Comparison of ENCODE assay signal across 30 cellular contexts in genomic region chr1:147833231-147833840, GRCh38.
DNase-seq lines count a peak whose midpoint lies in the region; ATAC-seq and TF ChIP-seq lines count a peak whose summit lies in the region.
"Had no signal": no experiment of that assay in that cellular context is flagged by ENCODE, and none has a peak within 500 bp of the region (broad histone marks: within the 10 kb centered on the region; RNA-seq: fewer than 3 reads in every experiment).

No MANE protein-coding gene starts in this region.

- peak overlapping the region; percentile 3 for H3K14ac ChIP-seq in trophoblast cell (ENCODE audit: low read length)

- no peak overlapping the region for H2AK5ac ChIP-seq in trophoblast cell (ENCODE audit: low read length)

- no peaks in the 10 kb centered on the region for H3K36me3 Mint-ChIP-seq in activated naive CD4-positive, alpha-beta T cell treated with anti-CD3 and anti-CD28 coated beads, Interleukin-2, amount 50 U/mL, for 72 hours
- H3K36me3 Mint-ChIP-seq in activated T-helper 17 cell treated with anti-CD3 and anti-CD28 coated beads, Interleukin-2, amount 50 U/mL, for 72 hours (ENCODE audit: low read depth), result no peaks in the 10 kb centered on the region
- H3K36me3 Mint-ChIP-seq: activated naive CD8-positive, alpha-beta T cell treated with anti-CD3 and anti-CD28 coated beads for 36 hours; natural killer cell; type B pancreatic cell had no signal

- intact Hi-C loops in PC-9 (cut with micrococcal nuclease; ENCODE audit: unreplicated experiment), result loop anchor here (1.0 to 2.0 kb wide), 5 partner anchors 52 to 163 kb away; partner anchors contain the start of gene ACP6

- H2AFZ ChIP-seq in PC-9, result 0 out of 2 replicates have a peak overlapping the region, but pooled peaks have one; percentile 3
- peak overlapping the region; percentile 28 for H2AFZ ChIP-seq in hepatocyte
- H2AFZ ChIP-seq in trophoblast cell (ENCODE audit: insufficient read depth, low read length, poor library complexity), result no peak overlapping the region
- H2AFZ ChIP-seq: GM23248 had no signal

- H4K12ac ChIP-seq in trophoblast cell (ENCODE audit: low read depth, low read length), result no peak overlapping the region

- H3K27me3 Mint-ChIP-seq in activated T-helper 17 cell treated with anti-CD3 and anti-CD28 coated beads, Interleukin-2, amount 50 U/mL, for 72 hours, result peaks cover 10% of the 10 kb centered on the region
- H3K27me3 Mint-ChIP-seq: type B pancreatic cell had no signal

- BruUV-seq in PC-9 (replicated peaks; lab: Mats Ljungman, UMichigan), result no TSS peak

- CTCF ChIA-PET in PC-9 (lab: Charles Lee), result interaction anchor here (1.0 kb wide), 1 partner anchor 11 kb away, joined by 9 read pairs; no protein-coding TSS in a partner anchor

- no peak overlapping the region for H3K27ac Mint-ChIP-seq in activated naive CD4-positive, alpha-beta T cell treated with anti-CD3 and anti-CD28 coated beads, Interleukin-2, amount 50 U/mL, for 72 hours
- H3K27ac Mint-ChIP-seq in activated T-helper 17 cell treated with anti-CD3 and anti-CD28 coated beads, Interleukin-2, amount 50 U/mL, for 72 hours, result no peak overlapping the region
- H3K27ac Mint-ChIP-seq: activated naive CD8-positive, alpha-beta T cell treated with anti-CD3 and anti-CD28 coated beads for 36 hours; natural killer cell; type B pancreatic cell had no signal

- H3K18ac ChIP-seq in trophoblast cell (ENCODE audit: low read length), result no peak overlapping the region

- H3K36me3 ChIP-seq in PC-9 (ENCODE audit: low read depth) (no peaks in the 10 kb centered on the region), hepatocyte (replicated peaks; ENCODE audit: insufficient read depth, low read depth) (no peaks in the 10 kb centered on the region), trophoblast cell (ENCODE audit: control insufficient read depth in 1 of 2, insufficient read depth in 2 of 2, low read length in 2 of 2) (no peaks in the 10 kb centered on the region)
- H3K36me3 ChIP-seq: BLaER1, cardiac muscle cell, lower lobe of right lung, Peyer's patch had no signal

- DNase-seq in HT-29 (ENCODE audit: low spot score) (peak; percentile 77), PC-9 (peak; percentile 89 to 91), hepatocyte (ENCODE audit: low spot score) (peak; percentile 69), trophoblast cell (peak in 1 of 2 donors; percentile 17), amniotic stem cell (lab: John Stamatoyannopoulos, UW) (no peak), NCI-H1436 (lab: John Stamatoyannopoulos, UW) (no peak)
- DNase-seq in activated naive CD4-positive, alpha-beta T cell treated with anti-CD3 and anti-CD28 coated beads, Interleukin-2, amount 50 U/mL, for 72 hours (ENCODE audit: low spot score in 2 of 2), result no peak
- DNase-seq: activated CD4-positive, alpha-beta T cell treated with anti-CD3 and anti-CD28 coated beads for 48 hours; activated CD8-positive, alpha-beta memory T cell treated with anti-CD3 and anti-CD28 coated beads for 24 hours; activated naive CD8-positive, alpha-beta T cell treated with anti-CD3 and anti-CD28 coated beads for 36 hours; activated T-cell treated with anti-CD3 and anti-CD28 coated beads for 4 hours; aorta; DMS79; effector CD8-positive, alpha-beta T cell; foreskin fibroblast; GDM1; GM23248; lower lobe of right lung; MM.1S; natural killer cell; NCI-H1105 treated with DMSO at 0.1 percent for 48 hours; NCI-H2029 treated with DMSO at 0.1 percent for 48 hours; NCI-H526; Peyer's patch; stimulated activated CD4-positive, alpha-beta T cell treated with anti-CD3 and anti-CD28 coated beads, Interleukin-4, amount 100 ng/mL, for 24 hours had no signal

- no peak for ATAC-seq in activated naive CD4-positive, alpha-beta T cell treated with anti-CD3 and anti-CD28 coated beads, Interleukin-2, amount 50 U/mL, for 72 hours
- ATAC-seq in activated T-helper 17 cell treated with anti-CD3 and anti-CD28 coated beads, Interleukin-2, amount 50 U/mL, for 72 hours (replicated peaks), result no peak
- ATAC-seq: K562, lower lobe of right lung, natural killer cell had no signal

- no peak overlapping the region for H2BK5ac ChIP-seq in trophoblast cell (ENCODE audit: low read depth, low read length, poor library complexity)

- H3K27ac ChIP-seq in PC-9 (peak overlapping the region; percentile 91), hepatocyte (peak overlapping the region; percentile 97), trophoblast cell (ENCODE audit: low read depth, low read length) (peak overlapping the region; percentile 39)
- H3K27ac ChIP-seq: BLaER1, cardiac muscle cell, GM23248, lower lobe of right lung, Peyer's patch had no signal

- peaks cover 9% of the 10 kb centered on the region for H3K4me1 Mint-ChIP-seq in activated T-helper 17 cell treated with anti-CD3 and anti-CD28 coated beads, Interleukin-2, amount 50 U/mL, for 72 hours
- H3K4me1 Mint-ChIP-seq: activated naive CD8-positive, alpha-beta T cell treated with anti-CD3 and anti-CD28 coated beads for 36 hours; natural killer cell had no signal

- H3K9ac ChIP-seq in trophoblast cell (ENCODE audit: low read length), result no peak overlapping the region
- H3K9ac ChIP-seq: BLaER1, GM23248 had no signal

- H3K4me1 ChIP-seq in PC-9 (replicated peaks; ENCODE audit: insufficient read depth) (peaks cover 68% of the 10 kb centered on the region), hepatocyte (ENCODE audit: insufficient read depth) (peaks cover 28% of the 10 kb centered on the region), trophoblast cell (ENCODE audit: control insufficient read depth in 1 of 2, insufficient read depth in 2 of 2, low read length in 2 of 2) (peaks cover 15 to 19% of the 10 kb centered on the region in 2 experiments)
- H3K4me1 ChIP-seq: BLaER1, lower lobe of right lung, Peyer's patch had no signal

- no peak overlapping the region for H2BK120ac ChIP-seq in trophoblast cell (ENCODE audit: insufficient read depth, low read length, poor library complexity)

- no peak overlapping the region for H2BK12ac ChIP-seq in trophoblast cell (ENCODE audit: low read length)

- TF ChIP-seq CTCF in PC-9 (conservative IDR thresholded peaks at IDR 0.05) (no peak), hepatocyte (IDR thresholded peaks at IDR 0.05; ENCODE audit: poor library complexity) (no peak)

- no peaks in the 10 kb centered on the region for H4K20me1 ChIP-seq in PC-9 (ENCODE audit: insufficient read depth)
- H4K20me1 ChIP-seq in hepatocyte (ENCODE audit: insufficient read depth, poor library complexity, severe bottlenecking), result no peaks in the 10 kb centered on the region
- H4K20me1 ChIP-seq: BLaER1 had no signal

- H3K4me3 Mint-ChIP-seq in activated T-helper 17 cell treated with anti-CD3 and anti-CD28 coated beads, Interleukin-2, amount 50 U/mL, for 72 hours, result no peak overlapping the region
- H3K4me3 Mint-ChIP-seq: activated naive CD8-positive, alpha-beta T cell treated with anti-CD3 and anti-CD28 coated beads for 36 hours; natural killer cell had no signal

- peak overlapping the region; percentile 2 for H4K91ac ChIP-seq in trophoblast cell (ENCODE audit: low read depth, low read length)

- H3K9me2 ChIP-seq in PC-9 (ENCODE audit: insufficient read depth) (no peaks in the 10 kb centered on the region), hepatocyte (replicated peaks; ENCODE audit: insufficient read depth) (no peaks in the 10 kb centered on the region)

- peaks cover 29% of the 10 kb centered on the region for H3F3A ChIP-seq in PC-9 (ENCODE audit: insufficient read depth, low read depth)

- H3K27me3 ChIP-seq in PC-9 (ENCODE audit: insufficient read depth, low read depth) (no peaks in the 10 kb centered on the region), hepatocyte (no peaks in the 10 kb centered on the region), trophoblast cell (ENCODE audit: insufficient read depth, low read length) (no peaks in the 10 kb centered on the region)
- H3K27me3 ChIP-seq: BLaER1, Peyer's patch had no signal

- H3K9me3 Mint-ChIP-seq in activated naive CD4-positive, alpha-beta T cell treated with anti-CD3 and anti-CD28 coated beads, Interleukin-2, amount 50 U/mL, for 72 hours, result no peaks in the 10 kb centered on the region
- no peaks in the 10 kb centered on the region for H3K9me3 Mint-ChIP-seq in activated T-helper 17 cell treated with anti-CD3 and anti-CD28 coated beads, Interleukin-2, amount 50 U/mL, for 72 hours
- H3K9me3 Mint-ChIP-seq: activated naive CD8-positive, alpha-beta T cell treated with anti-CD3 and anti-CD28 coated beads for 36 hours; natural killer cell had no signal

- H3K79me2 ChIP-seq in PC-9 (ENCODE audit: low read depth) (no peaks in the 10 kb centered on the region), hepatocyte (no peaks in the 10 kb centered on the region), trophoblast cell (ENCODE audit: control insufficient read depth, insufficient read depth, low read length, poor library complexity) (no peaks in the 10 kb centered on the region)

- no peak overlapping the region for H4K8ac ChIP-seq in trophoblast cell (ENCODE audit: low read depth, low read length)

- H3K4me2 ChIP-seq in PC-9 (peak overlapping the region; percentile 51), hepatocyte (peak overlapping the region; percentile 41), trophoblast cell (ENCODE audit: low read length) (peak overlapping the region; percentile 36)
- H3K4me2 ChIP-seq: BLaER1 had no signal

- no peaks in the 10 kb centered on the region for H3K79me1 ChIP-seq in trophoblast cell (ENCODE audit: low read length)

- H3K4ac ChIP-seq in trophoblast cell (ENCODE audit: low read depth, low read length), result no peak overlapping the region

- H3K9me3 ChIP-seq in PC-9 (ENCODE audit: insufficient read depth, low read depth) (peaks cover 6% of the 10 kb centered on the region; the same call in 1 of the 2 replicates), hepatocyte (ENCODE audit: low read depth) (no peaks in the 10 kb centered on the region), trophoblast cell (ENCODE audit: insufficient read depth, low read depth, low read length) (no peaks in the 10 kb centered on the region)
- H3K9me3 ChIP-seq: lower lobe of right lung, Peyer's patch had no signal

- WGBS in hepatocyte (ENCODE audit: low lambda C conversion rate, missing lambda C conversion rate), result 46% methylated on average over 3 of the region's 3 CpGs
- no CpG with 5 or more reads among the region's 3 CpGs for WGBS in trophoblast cell (ENCODE audit: extremely low coverage, insufficient coverage, insufficient read length)

- POLR2A ChIA-PET in PC-9 (lab: Charles Lee; ENCODE audit: unreplicated experiment), result interaction anchor here (0.5 to 1.1 kb wide), 4 partner anchors 18 to 163 kb away, joined by 5 to 10 read pairs (median 6); partner anchors contain the start of gene ACP6

- H3K4me3 ChIP-seq in PC-9 (no peak overlapping the region), hepatocyte (no peak overlapping the region), trophoblast cell (ENCODE audit: low read depth, low read length) (no peak overlapping the region)
- H3K4me3 ChIP-seq: BLaER1, cardiac muscle cell, GM23248, K562, lower lobe of right lung, Peyer's patch had no signal

- no peak overlapping the region for H3K23ac ChIP-seq in trophoblast cell (ENCODE audit: low read length)

Comparison
In these comparisons a context has a peak if more than half of its experiments do, and no peak if none do; other contexts are left out.
1. DNase-seq: peak in HT-29 (single experiment), PC-9 (2 of 2) and hepatocyte (single experiment); none in activated naive CD4-positive, alpha-beta T cell treated with anti-CD3 and anti-CD28 coated beads, Interleukin-2, amount 50 U/mL, for 72 hours (0 of 2), amniotic stem cell (single experiment) and NCI-H1436 (single experiment).
2. H3K27ac ChIP-seq: peak in every context shown above with its lines; median percentile 97 in hepatocyte; 91 in PC-9; 39 in trophoblast cell.
3. Peak in every context shown above with its lines, with median percentiles within 50 percentile points of each other: H3K4me2 ChIP-seq.